ENCODE assay signal across 8 cellular contexts in genomic region chr20:44532248-44532980, GRCh38. TPM values are rescaled to one million over a fixed set of nuclear protein-coding genes. Genes with fewer than 3 reads are reported as not detected.
DNase-seq lines count a peak whose midpoint lies in the region; TF ChIP-seq lines count a peak whose summit lies in the region.

No MANE protein-coding gene starts in this region.

- peak overlapping the region; percentile 67 for H3K9ac ChIP-seq in endocrine pancreas (ENCODE audit: control insufficient read depth, insufficient read depth, low read length)

- peaks cover 8% of the 10 kb centered on the region for H3K4me1 Mint-ChIP-seq in HFFc6 (ENCODE audit: low read depth)

- peak overlapping the region; percentile 40 for H3K27ac ChIP-seq in KOPT-K1 (ENCODE audit: low read depth, low read length, poor library complexity, severe bottlenecking)
- H3K27ac ChIP-seq in muscle layer of duodenum (ENCODE audit: low read length), result peak overlapping the region; percentile 3

- no peak overlapping the region for H3K27ac Mint-ChIP-seq in HFFc6

- no peaks in the 10 kb centered on the region for H3K36me3 ChIP-seq in KOPT-K1 (ENCODE audit: insufficient read depth, low read length)
- no peaks in the 10 kb centered on the region for H3K36me3 ChIP-seq in endocrine pancreas (ENCODE audit: control insufficient read depth, insufficient read depth, low read length)
- no peaks in the 10 kb centered on the region for H3K36me3 ChIP-seq in muscle layer of duodenum (ENCODE audit: control insufficient read depth in 1 of 2, insufficient read depth in 2 of 2, low read length in 2 of 2)

- H3K27me3 ChIP-seq in endocrine pancreas (ENCODE audit: control insufficient read depth, insufficient read depth, low read length), result no peaks in the 10 kb centered on the region
- no peaks in the 10 kb centered on the region for H3K27me3 ChIP-seq in muscle layer of duodenum (ENCODE audit: low read depth, low read length)

- H3K4me1 ChIP-seq in endocrine pancreas (ENCODE audit: control insufficient read depth, insufficient read depth, low read length), result no peaks in the 10 kb centered on the region
- peaks cover 0 to 27% of the 10 kb centered on the region in 2 donors for H3K4me1 ChIP-seq in muscle layer of duodenum (ENCODE audit: control insufficient read depth in 1 of 2, insufficient read depth in 2 of 2, low read length in 2 of 2)

- H3K9me3 ChIP-seq in KOPT-K1 (ENCODE audit: insufficient read depth, low read length, poor library complexity, severe bottlenecking) (no peaks in the 10 kb centered on the region), endocrine pancreas (ENCODE audit: control insufficient read depth, low read length) (no peaks in the 10 kb centered on the region), muscle layer of duodenum (ENCODE audit: control insufficient read depth in 1 of 2, low read length in 2 of 2) (no peaks in the 10 kb centered on the region)

- TF ChIP-seq CTCF in HFFc6 (IDR thresholded peaks at IDR 0.05), result no peak

- no peak overlapping the region for H3K4me3 Mint-ChIP-seq in HFFc6

- H3K9me3 Mint-ChIP-seq in HFFc6, result no peaks in the 10 kb centered on the region

- H3K4me3 ChIP-seq in endocrine pancreas (ENCODE audit: control insufficient read depth, insufficient read depth, low read length) (peak overlapping the region; percentile 78), muscle layer of duodenum (ENCODE audit: low read depth in 1 of 2, low read length in 2 of 2) (peak overlapping the region; percentile 71 to 84)

- peak; percentile 12 for DNase-seq in AG08396 (ENCODE audit: low spot score)
- DNase-seq in HFFc6, result no peak
- no peak for DNase-seq in activated CD4-positive, alpha-beta T cell treated with anti-CD3 and anti-CD28 coated beads for 4 hours
- no peak for DNase-seq in Ammon's horn (ENCODE audit: low spot score)
- no peak for DNase-seq in NCI-H2196 (lab: John Stamatoyannopoulos, UW; ENCODE audit: unreplicated experiment)

- peaks cover 3% of the 10 kb centered on the region for H3K27me3 Mint-ChIP-seq in HFFc6 (ENCODE audit: insufficient read depth)

- no peaks in the 10 kb centered on the region for H3K36me3 Mint-ChIP-seq in HFFc6 (ENCODE audit: low read depth)

RNA-seq across cellular contexts. Expression of gene SERINC3, which starts 10.5 kb away (rescaled TPM):
- 100 to 1,000 TPM; 161 to 219 (median 188) TPM for total RNA-seq in HFFc6 (2021; fragmentation: NEBNext Ultra II Directional; extraction: Animal tissue kit (Norgen Biotek cat#: 25700))

RNA-seq across cellular contexts. Expression of gene PKIG, which starts 50.0 kb away (rescaled TPM):
- 10 to 100 TPM; 35.5 to 57.6 (median 52.0) TPM for total RNA-seq in HFFc6 (2021; fragmentation: NEBNext Ultra II Directional; extraction: Animal tissue kit (Norgen Biotek cat#: 25700))

RNA-seq across cellular contexts. Expression of gene TTPAL, which starts 56.7 kb away (rescaled TPM):
- total RNA-seq in HFFc6 (2021; fragmentation: NEBNext Ultra II Directional; extraction: Animal tissue kit (Norgen Biotek cat#: 25700)), result 10 to 100 TPM; 28.7 to 38.7 (median 35.2) TPM
